14 cellular contexts compared by ENCODE assay signal in genomic region chr20:33790571-33790970, GRCh38. TPM values are rescaled to one million over a fixed set of nuclear protein-coding genes. Genes with fewer than 3 reads are reported as not detected.
DNase-seq lines count a peak whose midpoint lies in the region; ATAC-seq, FAIRE-seq and TF ChIP-seq lines count a peak whose summit lies in the region.
"Had no signal": no experiment of that assay in that cellular context is flagged by ENCODE, and none has a peak within 500 bp of the region (broad histone marks: within the 10 kb centered on the region; RNA-seq: fewer than 3 reads in every experiment).

No MANE protein-coding gene starts in this region.

- POLR2A ChIA-PET in MCF 10A (lab: Yijun Ruan, JAX), result interaction anchor here (0.7 to 5.8 kb wide), 8 partner anchors 11 to 317 kb away, joined by 3 to 97 read pairs (median 4); partner anchors contain the start of gene CHMP4B

- dilution Hi-C loops in mammary epithelial cell (cut with HindIII; ENCODE audit: low sequenced_read_pairs), result no loop called here

- BruUV-seq in MCF 10A (replicated peaks; lab: Mats Ljungman, UMichigan) (no TSS peak), mammary epithelial cell (replicated peaks; lab: Mats Ljungman, UMichigan) (no TSS peak)

- H3K27ac ChIP-seq in mammary epithelial cell (ENCODE audit: insufficient read depth, low read depth, low read length), result no peak overlapping the region
- H3K27ac ChIP-seq in astrocyte (ENCODE audit: low read depth, low read length), result no peak overlapping the region
- H3K27ac ChIP-seq in muscle layer of colon (ENCODE audit: low read depth, low read length), result peak overlapping the region; percentile 3
- peak overlapping the region; percentile 25 for H3K27ac ChIP-seq in urinary bladder (ENCODE audit: low read depth)
- H3K27ac ChIP-seq in heart left ventricle, result peak overlapping the region in 1 of 12 donors; percentile 84

- peaks cover 27% of the 10 kb centered on the region for H3K4me1 ChIP-seq in mammary epithelial cell (ENCODE audit: insufficient read depth, low read length)
- peaks cover 15% of the 10 kb centered on the region for H3K4me1 ChIP-seq in astrocyte (ENCODE audit: insufficient read depth, low read length)
- peaks cover 56% of the 10 kb centered on the region for H3K4me1 ChIP-seq in muscle layer of colon (ENCODE audit: insufficient read depth, low read length)
- H3K4me1 ChIP-seq in urinary bladder (ENCODE audit: insufficient read depth), result no peaks in the 10 kb centered on the region
- peaks cover 0 to 47% (median 31%) of the 10 kb centered on the region in 12 donors for H3K4me1 ChIP-seq in heart left ventricle
- H3K4me1 ChIP-seq: HAP-1 had no signal

- H3K27me3 ChIP-seq in mammary epithelial cell (ENCODE audit: insufficient read depth, low read length) (no peaks in the 10 kb centered on the region), astrocyte (ENCODE audit: insufficient read depth, low read length) (no peaks in the 10 kb centered on the region), muscle layer of colon (ENCODE audit: control insufficient read depth in 1 of 2, insufficient read depth in 2 of 2, low read length in 2 of 2) (no peaks in the 10 kb centered on the region), heart left ventricle (no peaks in the 10 kb centered on the region)

- peaks cover 24% of the 10 kb centered on the region for H3K4me1 Mint-ChIP-seq in MCF 10A (ENCODE audit: insufficient read depth, unreplicated experiment)
- H3K4me1 Mint-ChIP-seq in astrocyte (ENCODE audit: low read depth, unreplicated experiment), result peaks cover 16% of the 10 kb centered on the region

- TF ChIP-seq CTCF in MCF 10A (IDR thresholded peaks at IDR 0.05; ENCODE audit: unreplicated experiment), result no peak
- no peak for TF ChIP-seq CTCF in mammary epithelial cell (conservative IDR thresholded peaks at IDR 0.05 in 1 of 2, IDR thresholded peaks at IDR 0.05 in 1 of 2; ENCODE audit: extremely low read depth in 1 of 2, insufficient read depth in 1 of 2, low read depth in 1 of 2, low read length in 2 of 2)
- no peak for TF ChIP-seq CTCF in astrocyte (IDR thresholded peaks at IDR 0.05; ENCODE audit: insufficient read depth, low read depth, low read length)
- TF ChIP-seq CTCF in heart left ventricle (IDR thresholded peaks at IDR 0.05), result no peak

- peak overlapping the region; percentile 46 for H3K27ac Mint-ChIP-seq in MCF 10A (ENCODE audit: low read depth, unreplicated experiment)
- no peak overlapping the region for H3K27ac Mint-ChIP-seq in astrocyte (ENCODE audit: unreplicated experiment)
- H3K27ac Mint-ChIP-seq: activated CD8-positive, alpha-beta T cell treated with anti-CD3 and anti-CD28 coated beads for 36 hours; activated naive CD4-positive, alpha-beta T cell treated with anti-CD3 and anti-CD28 coated beads, Interleukin-2, amount 10 ng/mL, durations not matched to agents 7 days and 5 days; natural killer cell treated with Interleukin-12 subunit alpha and Interleukin-12 subunit beta and Interleukin-15 and Interleukin-18, amount 100 ng/mL, for 72 hours had no signal

- in situ Hi-C loops in mammary epithelial cell (cut with MboI; ENCODE audit: low sequenced_read_pairs in 2 of 2), result no loop called here

- no peak for ATAC-seq in GM19463 (IDR thresholded peaks at IDR 0.05; ENCODE audit: unreplicated experiment)
- ATAC-seq in heart left ventricle, result no peak
- ATAC-seq: activated CD8-positive, alpha-beta T cell treated with anti-CD3 and anti-CD28 coated beads for 36 hours; natural killer cell treated with Interleukin-12 subunit alpha and Interleukin-12 subunit beta and Interleukin-15 and Interleukin-18, amount 100 ng/mL, for 72 hours had no signal

- WGBS in mammary epithelial cell (ENCODE audit: low coverage, missing lambda C conversion rate), result 95% methylated on average over 11 of the region's 11 CpGs
- 88% methylated on average over 11 of the region's 11 CpGs for WGBS in urinary bladder
- WGBS in heart left ventricle, 4 donors, result 85 to 94% (median 91%) methylated on average over 11 of the region's 11 CpGs

- H3K4me3 ChIP-seq in mammary epithelial cell (replicated peaks in 1 of 3; ENCODE audit: insufficient read depth in 1 of 3, low read depth in 2 of 3, low read length in 3 of 3) (no peak overlapping the region), astrocyte (ENCODE audit: insufficient read depth, low read depth, low read length) (no peak overlapping the region), muscle layer of colon (ENCODE audit: low read depth in 1 of 2, low read length in 2 of 2) (no peak overlapping the region), urinary bladder (ENCODE audit: low read depth, low read length) (no peak overlapping the region), heart left ventricle (no peak overlapping the region)
- H3K4me3 ChIP-seq: HAP-1 had no signal

- H3K9me3 Mint-ChIP-seq in MCF 10A (ENCODE audit: unreplicated experiment) (no peaks in the 10 kb centered on the region), astrocyte (ENCODE audit: unreplicated experiment) (no peaks in the 10 kb centered on the region)
- H3K9me3 Mint-ChIP-seq: activated CD8-positive, alpha-beta T cell treated with anti-CD3 and anti-CD28 coated beads for 36 hours; activated naive CD4-positive, alpha-beta T cell treated with anti-CD3 and anti-CD28 coated beads, Interleukin-2, amount 10 ng/mL, durations not matched to agents 7 days and 5 days; immature natural killer cell; natural killer cell treated with Interleukin-12 subunit alpha and Interleukin-12 subunit beta and Interleukin-15 and Interleukin-18, amount 100 ng/mL, for 72 hours had no signal

- H3K36me3 ChIP-seq in mammary epithelial cell (ENCODE audit: insufficient read depth, low read length), result no peaks in the 10 kb centered on the region
- H3K36me3 ChIP-seq in astrocyte (ENCODE audit: insufficient read depth, low read length), result no peaks in the 10 kb centered on the region
- H3K36me3 ChIP-seq in muscle layer of colon (ENCODE audit: insufficient read depth, low read length), result no peaks in the 10 kb centered on the region
- H3K36me3 ChIP-seq in urinary bladder (ENCODE audit: insufficient read depth), result no peaks in the 10 kb centered on the region
- peaks cover 0 to 8% (median 0%) of the 10 kb centered on the region in 9 donors for H3K36me3 ChIP-seq in heart left ventricle
- H3K36me3 ChIP-seq: HAP-1 had no signal

- H3K27me3 Mint-ChIP-seq in MCF 10A (ENCODE audit: insufficient read depth, unreplicated experiment), result no peaks in the 10 kb centered on the region
- peaks cover 5% of the 10 kb centered on the region for H3K27me3 Mint-ChIP-seq in astrocyte (ENCODE audit: low read depth, unreplicated experiment)
- H3K27me3 Mint-ChIP-seq: activated CD8-positive, alpha-beta T cell treated with anti-CD3 and anti-CD28 coated beads for 36 hours; activated naive CD4-positive, alpha-beta T cell treated with anti-CD3 and anti-CD28 coated beads, Interleukin-2, amount 10 ng/mL, durations not matched to agents 7 days and 5 days; natural killer cell treated with Interleukin-12 subunit alpha and Interleukin-12 subunit beta and Interleukin-15 and Interleukin-18, amount 100 ng/mL, for 72 hours had no signal

- no peak for FAIRE-seq in astrocyte (lab: Jason Lieb, UNC)

- H3K79me2 ChIP-seq in mammary epithelial cell (ENCODE audit: insufficient read depth, low read length) (no peaks in the 10 kb centered on the region), astrocyte (ENCODE audit: insufficient read depth, low read length) (no peaks in the 10 kb centered on the region)

- peaks cover 11% of the 10 kb centered on the region for H3K36me3 Mint-ChIP-seq in MCF 10A (ENCODE audit: insufficient read depth, unreplicated experiment)
- peaks cover 7% of the 10 kb centered on the region for H3K36me3 Mint-ChIP-seq in astrocyte (ENCODE audit: low read depth, unreplicated experiment)
- H3K36me3 Mint-ChIP-seq: natural killer cell treated with Interleukin-12 subunit alpha and Interleukin-12 subunit beta and Interleukin-15 and Interleukin-18, amount 100 ng/mL, for 72 hours had no signal

- H3K9me3 ChIP-seq in mammary epithelial cell (replicated peaks; ENCODE audit: insufficient read depth, low read length) (no peaks in the 10 kb centered on the region), astrocyte (ENCODE audit: insufficient read depth, low read depth, low read length) (no peaks in the 10 kb centered on the region), muscle layer of colon (ENCODE audit: low read length) (no peaks in the 10 kb centered on the region), heart left ventricle (no peaks in the 10 kb centered on the region)
- H3K9me3 ChIP-seq: HAP-1 had no signal

- H3K4me2 ChIP-seq in mammary epithelial cell (ENCODE audit: insufficient read depth, low read depth, low read length), result no peak overlapping the region
- H3K4me2 ChIP-seq in astrocyte (ENCODE audit: low read length), result no peak overlapping the region

- CTCF ChIA-PET in MCF 10A (lab: Yijun Ruan, JAX) (interaction anchor here (0.6 to 2.4 kb wide), 8 partner anchors 11 to 770 kb away, joined by 3 to 15 read pairs (median 3); no protein-coding TSS in a partner anchor), mammary epithelial cell (lab: Charles Lee; ENCODE audit: low non-redundant PET) (interaction anchor here (0.6 kb wide), 1 partner anchor 342 kb away, joined by 17 read pairs; no protein-coding TSS in a partner anchor)

- intact Hi-C loops in MCF 10A (cut with micrococcal nuclease), result no loop called here
- intact Hi-C loops in mammary epithelial cell (cut with micrococcal nuclease), result no loop called here
- intact Hi-C loops in heart left ventricle (cut with DNase I), result loop anchor here in 5 of 10 donors (5.0 to 10.0 kb wide), 5 partner anchors 54 to 334 kb away; no protein-coding TSS in a partner anchor

- H3K9ac ChIP-seq in mammary epithelial cell (ENCODE audit: insufficient read depth, low read length), result no peak overlapping the region
- no peak overlapping the region for H3K9ac ChIP-seq in astrocyte (ENCODE audit: low read length)
- H3K9ac ChIP-seq in muscle layer of colon (ENCODE audit: low read length), result no peak overlapping the region

- H3K4me3 Mint-ChIP-seq in MCF 10A (ENCODE audit: unreplicated experiment) (no peak overlapping the region), astrocyte (ENCODE audit: unreplicated experiment) (peak overlapping the region; percentile 54)
- H3K4me3 Mint-ChIP-seq: activated CD8-positive, alpha-beta T cell treated with anti-CD3 and anti-CD28 coated beads for 36 hours; activated naive CD4-positive, alpha-beta T cell treated with anti-CD3 and anti-CD28 coated beads, Interleukin-2, amount 10 ng/mL, durations not matched to agents 7 days and 5 days; immature natural killer cell; natural killer cell treated with Interleukin-12 subunit alpha and Interleukin-12 subunit beta and Interleukin-15 and Interleukin-18, amount 100 ng/mL, for 72 hours had no signal

- no peak for TF ChIP-seq POLR2A in heart left ventricle (IDR thresholded peaks at IDR 0.05)

- DNase-seq in MCF 10A (ENCODE audit: unreplicated experiment) (peak; percentile 49), mammary epithelial cell (no peak), astrocyte (ENCODE audit: low read depth) (no peak), heart left ventricle (no peak)
- DNase-seq in stimulated activated CD4-positive, alpha-beta T cell treated with anti-CD3 and anti-CD28 coated beads, Interleukin-12 subunit alpha, Interleukin-12 subunit beta, amount 100 ng/mL, for 4 hours, result no peak
- DNase-seq: activated CD8-positive, alpha-beta T cell treated with anti-CD3 and anti-CD28 coated beads for 36 hours; activated naive CD4-positive, alpha-beta T cell treated with anti-CD3 and anti-CD28 coated beads, Interleukin-2, amount 10 ng/mL, durations not matched to agents 7 days and 5 days; immature natural killer cell; NCI-H1436 had no signal

- H4K20me1 ChIP-seq in mammary epithelial cell (ENCODE audit: insufficient read depth, low read length), result no peaks in the 10 kb centered on the region
- H4K20me1 ChIP-seq in astrocyte (ENCODE audit: insufficient read depth, low read length), result no peaks in the 10 kb centered on the region

- H2AFZ ChIP-seq in mammary epithelial cell (ENCODE audit: low read depth, low read length) (no peak overlapping the region), astrocyte (ENCODE audit: low read depth, low read length) (no peak overlapping the region)

RNA-seq across cellular contexts. Expression of gene CHMP4B, which starts 20.6 kb away (rescaled TPM):
- total RNA-seq in MCF 10A (2022) (77.6 and 95.2 TPM in 2 replicates), mammary epithelial cell (10 to 100 TPM; 24.2 to 72.4 TPM), astrocyte (85.0 and 90.6 TPM in 2 replicates), urinary bladder (33.5 TPM), heart left ventricle (100 to 1,000 TPM in 5 of 9 donors, 10 to 100 TPM in 4; 46.2 to 225 (median 106) TPM)
- polyA plus RNA-seq in mammary epithelial cell (37.7 TPM), urinary bladder (193 TPM), heart left ventricle (100 to 1,000 TPM; 127 to 233 TPM)
- 31.3 TPM for polyA minus RNA-seq in mammary epithelial cell

RNA-seq across cellular contexts. Expression of gene ZNF341, which starts 58.8 kb away (rescaled TPM):
- 2.0 and 2.5 TPM in 2 replicates for total RNA-seq in MCF 10A (2022)
- 1 to 10 TPM; 1.0 to 4.5 TPM for total RNA-seq in mammary epithelial cell
- polyA plus RNA-seq in mammary epithelial cell, result 2.9 TPM
- polyA minus RNA-seq in mammary epithelial cell, result 4.5 TPM
- 1.9 and 2.0 TPM in 2 replicates for total RNA-seq in astrocyte
- 1.4 TPM for total RNA-seq in urinary bladder
- polyA plus RNA-seq in urinary bladder, result 3.1 TPM
- total RNA-seq in heart left ventricle, result 1 to 10 TPM; 1.2 to 3.3 (median 1.5) TPM
- 1 to 10 TPM; 1.9 to 2.0 TPM for polyA plus RNA-seq in heart left ventricle

Comparison
In these comparisons a context has a peak if more than half of its experiments do, and no peak if none do; other contexts are left out.
1. H3K27ac ChIP-seq: peak in muscle layer of colon (single experiment) and urinary bladder (single experiment); none in mammary epithelial cell (single experiment) and astrocyte (single experiment).